In the genomic region with DNA sequence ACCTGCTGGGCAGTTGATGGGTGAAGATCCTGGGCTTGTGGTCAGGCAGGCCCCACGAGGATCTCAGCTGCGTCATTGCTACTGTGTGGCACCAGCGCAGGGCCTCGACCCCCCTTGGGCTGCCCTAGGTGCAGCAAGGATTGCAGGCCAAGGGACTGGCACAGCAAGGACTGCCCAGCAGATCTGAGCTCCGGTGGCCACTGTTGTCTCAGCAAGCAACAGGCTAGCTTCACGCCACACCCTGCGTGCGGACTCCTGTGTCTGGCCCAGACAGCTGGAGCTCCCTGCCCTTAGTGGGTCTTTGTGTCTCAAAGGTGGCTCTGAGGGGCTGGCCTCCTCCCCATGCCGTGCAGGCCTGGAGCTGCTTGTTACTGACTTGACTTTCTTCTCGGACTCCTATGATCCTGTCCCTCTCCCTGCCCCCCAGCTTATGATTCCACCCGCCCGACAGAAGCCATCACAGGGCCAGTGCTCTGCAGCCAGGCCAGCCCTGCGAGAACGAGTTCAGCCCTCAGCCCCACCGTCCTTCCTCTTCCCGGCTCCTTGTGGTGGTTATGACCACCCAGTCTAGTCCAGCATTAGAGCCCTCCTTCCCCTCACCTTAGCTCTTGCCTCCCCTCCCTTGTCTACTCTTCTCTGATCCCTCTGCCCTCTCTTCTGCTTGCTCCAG, we compare ENCODE assay signal across 18 cellular contexts.
DNase-seq lines count a peak whose midpoint lies in the region; ATAC-seq and TF ChIP-seq lines count a peak whose summit lies in the region.
"Had no signal": no experiment of that assay in that cellular context is flagged by ENCODE, and none has a peak within 500 bp of the region (broad histone marks: within the 10 kb centered on the region; RNA-seq: fewer than 3 reads in every experiment).

No MANE protein-coding gene starts in this region.

- H3K4me1 Mint-ChIP-seq in activated naive CD4-positive, alpha-beta T cell treated with anti-CD3 and anti-CD28 coated beads for 36 hours (ENCODE audit: low read depth): no peaks in the 10 kb centered on the region
- peaks cover 40% of the 10 kb centered on the region for H3K4me1 Mint-ChIP-seq in memory B cell

- H3K27me3 Mint-ChIP-seq in activated naive CD4-positive, alpha-beta T cell treated with anti-CD3 and anti-CD28 coated beads for 36 hours (ENCODE audit: low read depth): no peaks in the 10 kb centered on the region
- no peaks in the 10 kb centered on the region for H3K27me3 Mint-ChIP-seq in memory B cell

- H3K36me3 ChIP-seq in RWPE2 (ENCODE audit: low read depth): no peaks in the 10 kb centered on the region
- H3K36me3 ChIP-seq in upper lobe of right lung: no peaks in the 10 kb centered on the region
- H3K36me3 ChIP-seq in brain microvascular endothelial cell (replicated peaks): no peaks in the 10 kb centered on the region
- H3K36me3 ChIP-seq: SJSA1 had no signal

- no peaks in the 10 kb centered on the region for H3K4me1 ChIP-seq in RWPE2 (ENCODE audit: insufficient read depth, poor library complexity, severe bottlenecking)
- H3K4me1 ChIP-seq in upper lobe of right lung: no peaks in the 10 kb centered on the region
- H3K4me1 ChIP-seq: SJSA1 had no signal

- no peak for ATAC-seq in activated naive CD4-positive, alpha-beta T cell treated with anti-CD3 and anti-CD28 coated beads, Interleukin-2, amount 50 U/mL, for 72 hours
- no peak for ATAC-seq in RWPE2 (ENCODE audit: low read depth)
- no peak for ATAC-seq in memory B cell (ENCODE audit: low read depth)
- ATAC-seq in upper lobe of right lung: no peak

- DNase-seq in activated naive CD4-positive, alpha-beta T cell treated with anti-CD3 and anti-CD28 coated beads, Interleukin-2, amount 50 U/mL, for 72 hours (ENCODE audit: low spot score in 2 of 2): no peak
- DNase-seq in activated naive CD4-positive, alpha-beta T cell treated with anti-CD3 and anti-CD28 coated beads for 36 hours: no peak
- DNase-seq in RWPE2 (ENCODE audit: low spot score): peak; percentile 55
- DNase-seq in memory B cell (ENCODE audit: low spot score in 2 of 2): no peak
- DNase-seq in upper lobe of right lung: peak; percentile 53
- no peak for DNase-seq in brain microvascular endothelial cell
- DNase-seq in activated effector memory CD4-positive, alpha-beta T cell treated with Interleukin-2 at 50 U/mL for 16 hours: no peak
- DNase-seq in NCI-H2227 treated with DMSO at 0.1 percent for 48 hours (lab: John Stamatoyannopoulos, UW): no peak
- DNase-seq: DMS153, NCI-H1048, NCI-H146, NCI-H2081 treated with DMSO at 0.1 percent for 48 hours, NCI-H226, NCI-H526, OCI-M1, RPMI8226 had no signal

- no peak overlapping the region for H3K27ac ChIP-seq in RWPE2 (ENCODE audit: poor library complexity, severe bottlenecking)
- H3K27ac ChIP-seq in upper lobe of right lung: no peak overlapping the region
- no peak overlapping the region for H3K27ac ChIP-seq in brain microvascular endothelial cell
- H3K27ac ChIP-seq: BLaER1 treated with 17β-estradiol and CSF1 and Interleukin-3, amounts not matched to agents 10 nM and 100 nM; SJSA1 had no signal

- TF ChIP-seq CTCF in RWPE2 (IDR thresholded peaks at IDR 0.05; ENCODE audit: poor library complexity, severe bottlenecking): no peak
- no peak for TF ChIP-seq CTCF in upper lobe of right lung (IDR thresholded peaks at IDR 0.05)
- TF ChIP-seq CTCF in brain microvascular endothelial cell (IDR thresholded peaks at IDR 0.05; ENCODE audit: low read depth, low read length, missing control alignments): no peak

- CTCF ChIA-PET in activated naive CD4-positive, alpha-beta T cell treated with anti-CD3 and anti-CD28 coated beads for 36 hours (lab: Charles Lee): no interaction called here

- H3K27ac Mint-ChIP-seq in activated naive CD4-positive, alpha-beta T cell treated with anti-CD3 and anti-CD28 coated beads, Interleukin-2, amount 50 U/mL, for 72 hours: peak overlapping the region; percentile 8 to 45
- no peak overlapping the region for H3K27ac Mint-ChIP-seq in activated naive CD4-positive, alpha-beta T cell treated with anti-CD3 and anti-CD28 coated beads for 36 hours
- peak overlapping the region; percentile 10 for H3K27ac Mint-ChIP-seq in memory B cell

- H3K4me3 Mint-ChIP-seq in activated naive CD4-positive, alpha-beta T cell treated with anti-CD3 and anti-CD28 coated beads for 36 hours: no peak overlapping the region
- no peak overlapping the region for H3K4me3 Mint-ChIP-seq in memory B cell

- in situ Hi-C loops in brain microvascular endothelial cell (cut with HindIII; ENCODE audit: low pct_ligation_motif_present, low sequenced_read_pairs): no loop called here

- no peaks in the 10 kb centered on the region for H3K9me3 ChIP-seq in RWPE2 (ENCODE audit: severe bottlenecking)
- no peaks in the 10 kb centered on the region for H3K9me3 ChIP-seq in upper lobe of right lung
- H3K9me3 ChIP-seq: BLaER1 treated with 17β-estradiol and CSF1 and Interleukin-3, amounts not matched to agents 10 nM and 100 nM; SJSA1 had no signal

- H3K4me3 ChIP-seq in RWPE2 (ENCODE audit: severe bottlenecking) (no peak overlapping the region), upper lobe of right lung (no peak overlapping the region), brain microvascular endothelial cell (ENCODE audit: low read depth, low read length) (no peak overlapping the region)
- H3K4me3 ChIP-seq: BLaER1 treated with 17β-estradiol and CSF1 and Interleukin-3, amounts not matched to agents 10 nM and 100 nM; SJSA1 had no signal

- H3K36me3 Mint-ChIP-seq in activated naive CD4-positive, alpha-beta T cell treated with anti-CD3 and anti-CD28 coated beads, Interleukin-2, amount 50 U/mL, for 72 hours: no peaks in the 10 kb centered on the region
- peaks cover 13% of the 10 kb centered on the region for H3K36me3 Mint-ChIP-seq in activated naive CD4-positive, alpha-beta T cell treated with anti-CD3 and anti-CD28 coated beads for 36 hours (ENCODE audit: low read depth)
- peaks cover 37% of the 10 kb centered on the region for H3K36me3 Mint-ChIP-seq in memory B cell

- intact Hi-C loops in activated naive CD4-positive, alpha-beta T cell treated with anti-CD3 and anti-CD28 coated beads for 36 hours (cut with micrococcal nuclease): no loop called here
- intact Hi-C loops in upper lobe of right lung (cut with DNase I): no loop called here

- no peaks in the 10 kb centered on the region for H3K27me3 ChIP-seq in RWPE2 (ENCODE audit: insufficient read depth, poor library complexity, severe bottlenecking)
- H3K27me3 ChIP-seq in upper lobe of right lung: no peaks in the 10 kb centered on the region
- H3K27me3 ChIP-seq in brain microvascular endothelial cell (replicated peaks): no peaks in the 10 kb centered on the region
- H3K27me3 ChIP-seq: BLaER1 treated with 17β-estradiol and CSF1 and Interleukin-3, amounts not matched to agents 10 nM and 100 nM; SJSA1 had no signal

- H3K9me3 Mint-ChIP-seq in activated naive CD4-positive, alpha-beta T cell treated with anti-CD3 and anti-CD28 coated beads, Interleukin-2, amount 50 U/mL, for 72 hours: no peaks in the 10 kb centered on the region
- H3K9me3 Mint-ChIP-seq in activated naive CD4-positive, alpha-beta T cell treated with anti-CD3 and anti-CD28 coated beads for 36 hours: no peaks in the 10 kb centered on the region
- no peaks in the 10 kb centered on the region for H3K9me3 Mint-ChIP-seq in memory B cell

Comparison
In these comparisons a context has a peak if more than half of its experiments do, and no peak if none do; other contexts are left out.
1. DNase-seq: peak in RWPE2 (single experiment) and upper lobe of right lung (single experiment); none in activated naive CD4-positive, alpha-beta T cell treated with anti-CD3 and anti-CD28 coated beads, Interleukin-2, amount 50 U/mL, for 72 hours (0 of 2), activated naive CD4-positive, alpha-beta T cell treated with anti-CD3 and anti-CD28 coated beads for 36 hours (single experiment), memory B cell (0 of 2), brain microvascular endothelial cell (single experiment), activated effector memory CD4-positive, alpha-beta T cell treated with Interleukin-2 at 50 U/mL for 16 hours (single experiment) and NCI-H2227 treated with DMSO at 0.1 percent for 48 hours (single experiment).